In genomic region chr6:89819336-89820130, GRCh38 we compare ENCODE assay signal across 8 cellular contexts. TPM values are rescaled to one million over a fixed set of nuclear protein-coding genes. Genes with fewer than 3 reads are reported as not detected.
DNase-seq lines count a peak whose midpoint lies in the region; ATAC-seq and TF ChIP-seq lines count a peak whose summit lies in the region.

Gene MDN1 (minus strand): TSS chr6:89819794. CDS start chr6:89819607, 187 bp downstream.

- peak within 1 kb of the TSS; percentile 58 for H3K27ac ChIP-seq in PC-9

- H3K79me2 ChIP-seq in PC-9 (ENCODE audit: low read depth): peaks cover 62% of the 10 kb centered on the region

- no peaks in the 10 kb centered on the region for H3K9me2 ChIP-seq in PC-9 (ENCODE audit: insufficient read depth)

- H3K4me2 ChIP-seq in PC-9: peak within 1 kb of the TSS; percentile 86

- peak within 1 kb of the TSS; percentile 95 for H3K4me3 ChIP-seq in Jurkat, Clone E6-1 (ENCODE audit: low read length)
- H3K4me3 ChIP-seq in PC-9 (peak within 1 kb of the TSS; percentile 69), epithelial cell of proximal tubule (ENCODE audit: low read depth, low read length) (peak within 1 kb of the TSS; percentile 94)

- CTCF ChIA-PET in PC-9 (lab: Charles Lee): interaction anchor here (0.7 to 1.3 kb wide), 3 partner anchors 10 to 1971 kb away, joined by 5 to 7 read pairs (median 5); partner anchors contain the start of genes CASP8AP2 and LYRM2

- H3K9me3 ChIP-seq in PC-9 (ENCODE audit: insufficient read depth, low read depth): no peaks in the 10 kb centered on the region

- H4K20me1 ChIP-seq in PC-9 (ENCODE audit: insufficient read depth): peaks cover 7% of the 10 kb centered on the region; the same call in 1 of the 2 replicates

- peaks cover 7% of the 10 kb centered on the region for H3K4me1 ChIP-seq in PC-9 (replicated peaks; ENCODE audit: insufficient read depth)

- no peaks in the 10 kb centered on the region for H3F3A ChIP-seq in PC-9 (ENCODE audit: insufficient read depth, low read depth)

- TSS peak; percentile 31 for BruUV-seq in PC-9 (replicated peaks; lab: Mats Ljungman, UMichigan)

- DNase-seq in DMS153 treated with DMSO at 0.1 percent for 48 hours (lab: John Stamatoyannopoulos, UW; ENCODE audit: unreplicated experiment): peak; percentile 96
- DNase-seq in Jurkat, Clone E6-1 (ENCODE audit: low read depth, low spot score): peak; percentile 94
- DNase-seq in PC-9: peak; percentile 83 to 86
- DNase-seq in activated T-cell treated with anti-CD3 and anti-CD28 coated beads, Interleukin-2, amount 50 U/mL, for 1 hour: peak; percentile 88
- DNase-seq in epithelial cell of proximal tubule (ENCODE audit: low read depth): peak; percentile 61
- peak; percentile 91 for DNase-seq in mucosa of gallbladder (ENCODE audit: low spot score)
- peak; percentile 79 to 82 for DNase-seq in stimulated activated CD8-positive, alpha-beta memory T cell treated with anti-CD3 and anti-CD28 coated beads, Interleukin-4, amount 100 ng/mL, for 4 hours (ENCODE audit: low read depth in 2 of 2, low spot score in 1 of 2)

- POLR2A ChIA-PET in PC-9 (lab: Charles Lee; ENCODE audit: unreplicated experiment): interaction anchor here (0.6 to 1.4 kb wide), 3 partner anchors 10 to 181 kb away, joined by 5 to 18 read pairs (median 6); partner anchors contain the start of gene LYRM2

- peak within 1 kb of the TSS; percentile 98 for H2AFZ ChIP-seq in PC-9

- TF ChIP-seq CTCF in PC-9 (conservative IDR thresholded peaks at IDR 0.05): no peak
- TF ChIP-seq CTCF in epithelial cell of proximal tubule (conservative IDR thresholded peaks at IDR 0.05; ENCODE audit: low read depth, low read length): no peak

- peak; percentile 94 for ATAC-seq in GM21619 (IDR thresholded peaks at IDR 0.05; ENCODE audit: unreplicated experiment)

- no peaks in the 10 kb centered on the region for H3K36me3 ChIP-seq in PC-9 (ENCODE audit: low read depth)

- intact Hi-C loops in PC-9 (cut with micrococcal nuclease; ENCODE audit: unreplicated experiment): loop anchor here (1.0 to 10.0 kb wide), 2 partner anchors 10 to 585 kb away; partner anchors contain the start of gene CASP8AP2

- H3K27me3 ChIP-seq in PC-9 (ENCODE audit: insufficient read depth, low read depth): no peaks in the 10 kb centered on the region

RNA-seq across cellular contexts. Expression of gene MDN1, which starts in this region (rescaled TPM):
- polyA plus RNA-seq in Jurkat, Clone E6-1 (2012; ENCODE audit: insufficient read depth, insufficient read length): 22.0 TPM
- total RNA-seq in PC-9 (2021): 38.1 and 38.6 TPM in 2 replicates
- total RNA-seq in epithelial cell of proximal tubule: 11.3 and 13.2 TPM in 2 replicates
- total RNA-seq in mucosa of gallbladder: 19.2 TPM

Comparison
In these comparisons a context has a peak if more than half of its experiments do, and no peak if none do; other contexts are left out.
1. Peak in every context shown above with its lines: DNase-seq, ATAC-seq, H3K4me3 ChIP-seq and H3K27ac ChIP-seq.